ENCODE assay signal across 14 cellular contexts in genomic region chr7:107070710-107071109, GRCh38. TPM values are rescaled to one million over a fixed set of nuclear protein-coding genes. Genes with fewer than 3 reads are reported as not detected.
A peak's percentile ranks its signal among the peaks of the same experiment; 100 is the strongest.
DNase-seq lines count a peak whose midpoint lies in the region; ATAC-seq, FAIRE-seq and TF ChIP-seq lines count a peak whose summit lies in the region.
"Had no signal": no experiment of that assay in that cellular context is flagged by ENCODE, and none has a peak within 500 bp of the region (broad histone marks: within the 10 kb centered on the region; RNA-seq: fewer than 3 reads in every experiment).

No MANE protein-coding gene starts in this region.

- no peak for TF ChIP-seq POLR2A in breast epithelium (IDR thresholded peaks at IDR 0.05)
- no peak for TF ChIP-seq POLR2A in K562 (conservative IDR thresholded peaks at IDR 0.05)
- no peak for TF ChIP-seq POLR2A in upper lobe of left lung (IDR thresholded peaks at IDR 0.05)

- no peaks in the 10 kb centered on the region for H3K36me3 Mint-ChIP-seq in activated CD8-positive, alpha-beta memory T cell treated with anti-CD3 and anti-CD28 coated beads, Interleukin-2, amount 10 ng/mL, durations not matched to agents 7 days and 5 days

- TF ChIP-seq EP300 in K562 (IDR thresholded peaks at IDR 0.05; ENCODE audit: low read length): no peak
- TF ChIP-seq EP300 in upper lobe of left lung (IDR thresholded peaks at IDR 0.05): no peak

- H3K9me2 ChIP-seq in OCI-LY7 (ENCODE audit: insufficient read depth, low read length): no peaks in the 10 kb centered on the region

- WGBS in mammary epithelial cell (ENCODE audit: low coverage, missing lambda C conversion rate): 38% methylated on average over 2 of the region's 2 CpGs
- WGBS in K562 (ENCODE audit: insufficient coverage, low coverage, missing lambda C conversion rate): 72% methylated on average over 2 of the region's 2 CpGs
- WGBS in upper lobe of left lung, 2 donors: 67 to 93% methylated on average over 2 of the region's 2 CpGs

- H3K4me1 ChIP-seq in mammary epithelial cell (ENCODE audit: insufficient read depth, low read length): no peaks in the 10 kb centered on the region
- H3K4me1 ChIP-seq in breast epithelium: no peaks in the 10 kb centered on the region
- peaks cover 47% of the 10 kb centered on the region for H3K4me1 ChIP-seq in OCI-LY7 (ENCODE audit: insufficient read depth, low read length, poor library complexity, severe bottlenecking)
- H3K4me1 ChIP-seq in K562 (replicated peaks in 1 of 2; ENCODE audit: control insufficient read depth in 2 of 2, insufficient read depth in 2 of 2, low read length in 2 of 2): peaks cover 11 to 16% of the 10 kb centered on the region in 2 experiments; a peak in 4 of 5 replicates
- peaks cover 0 to 42% (median 15%) of the 10 kb centered on the region in 5 donors for H3K4me1 ChIP-seq in subcutaneous abdominal adipose tissue (ENCODE audit: control insufficient read depth in 5 of 5, insufficient read depth in 5 of 5, low read length in 5 of 5)
- H3K4me1 ChIP-seq in upper lobe of left lung: peaks cover 0 to 10% (median 2%) of the 10 kb centered on the region in 4 donors

- in situ Hi-C loops in mammary epithelial cell (cut with MboI; ENCODE audit: low sequenced_read_pairs in 2 of 2) (no loop called here), K562 (cut with MboI) (no loop called here)

- dilution Hi-C loops in mammary epithelial cell (cut with HindIII; ENCODE audit: low sequenced_read_pairs): no loop called here

- BruUV-seq in mammary epithelial cell (replicated peaks; lab: Mats Ljungman, UMichigan): no TSS peak
- TSS peak; percentile 48 for BruUV-seq in OCI-LY7 (replicated peaks; lab: Mats Ljungman, UMichigan)
- TSS peak; percentile 29 for BruUV-seq in K562 (replicated peaks; lab: Mats Ljungman, UMichigan)

- H3K4me3 Mint-ChIP-seq in activated CD8-positive, alpha-beta memory T cell treated with anti-CD3 and anti-CD28 coated beads, Interleukin-2, amount 10 ng/mL, durations not matched to agents 7 days and 5 days: no peak overlapping the region
- H3K4me3 Mint-ChIP-seq: B cell; CD4-positive, alpha-beta T cell had no signal

- H4K20me1 ChIP-seq in mammary epithelial cell (ENCODE audit: insufficient read depth, low read length) (no peaks in the 10 kb centered on the region), OCI-LY7 (ENCODE audit: insufficient read depth, low read length) (no peaks in the 10 kb centered on the region), K562 (replicated peaks; ENCODE audit: control insufficient read depth, insufficient read depth, low read length) (0 out of 2 replicates have a peak, but pooled peaks cover 4% of the 10 kb centered on the region)

- peak overlapping the region; percentile 5 for H3K9ac ChIP-seq in mammary epithelial cell (ENCODE audit: insufficient read depth, low read length)
- H3K9ac ChIP-seq in K562 (ENCODE audit: insufficient read depth in 1 of 2, low read depth in 2 of 2, low read length in 2 of 2): no peak overlapping the region
- no peak overlapping the region for H3K9ac ChIP-seq in subcutaneous abdominal adipose tissue (ENCODE audit: low read length in 5 of 5)

- H3K79me2 ChIP-seq in mammary epithelial cell (ENCODE audit: insufficient read depth, low read length) (no peaks in the 10 kb centered on the region), OCI-LY7 (ENCODE audit: insufficient read depth, low read depth, low read length) (peaks cover 69% of the 10 kb centered on the region), K562 (ENCODE audit: control insufficient read depth, insufficient read depth, low read length) (peaks cover 81% of the 10 kb centered on the region)

- peaks cover 1% of the 10 kb centered on the region for H3K27me3 Mint-ChIP-seq in activated CD8-positive, alpha-beta memory T cell treated with anti-CD3 and anti-CD28 coated beads, Interleukin-2, amount 10 ng/mL, durations not matched to agents 7 days and 5 days

- no peak for TF ChIP-seq RAD21 in K562 (CRISPR knock-in tag; conservative IDR thresholded peaks at IDR 0.05 in 1 of 2, IDR thresholded peaks at IDR 0.05 in 1 of 2)

- H3K4me3 ChIP-seq in mammary epithelial cell (replicated peaks in 1 of 3; ENCODE audit: insufficient read depth in 1 of 3, low read depth in 2 of 3, low read length in 3 of 3): no peak overlapping the region
- no peak overlapping the region for H3K4me3 ChIP-seq in breast epithelium
- H3K4me3 ChIP-seq in OCI-LY7 (ENCODE audit: low read depth, low read length, poor library complexity, severe bottlenecking): no peak overlapping the region
- H3K4me3 ChIP-seq in K562: no peak overlapping the region
- no peak overlapping the region for H3K4me3 ChIP-seq in subcutaneous abdominal adipose tissue (ENCODE audit: low read depth in 1 of 5, low read length in 5 of 5)
- H3K4me3 ChIP-seq in upper lobe of left lung: no peak overlapping the region

- intact Hi-C loops in mammary epithelial cell (cut with micrococcal nuclease): no loop called here
- intact Hi-C loops in breast epithelium (cut with DNase I; ENCODE audit: low total_unique reads): no loop called here
- intact Hi-C loops in OCI-LY7 (cut with micrococcal nuclease; ENCODE audit: unreplicated experiment): no loop called here
- intact Hi-C loops in K562 (cut with micrococcal nuclease): no loop called here

- TF ChIP-seq CTCF in mammary epithelial cell (conservative IDR thresholded peaks at IDR 0.05 in 1 of 2, IDR thresholded peaks at IDR 0.05 in 1 of 2; ENCODE audit: extremely low read depth in 1 of 2, insufficient read depth in 1 of 2, low read depth in 1 of 2, low read length in 2 of 2) (no peak), breast epithelium (IDR thresholded peaks at IDR 0.05) (no peak), OCI-LY7 (conservative IDR thresholded peaks at IDR 0.05; ENCODE audit: low read length) (no peak), K562 (IDR thresholded peaks at IDR 0.05 in 2 of 3, conservative IDR thresholded peaks at IDR 0.05 in 1 of 3; ENCODE audit: insufficient read depth in 2 of 3, low read depth in 1 of 3, low read length in 3 of 3) (no peak), upper lobe of left lung (IDR thresholded peaks at IDR 0.05) (no peak)

- no peak overlapping the region for H3K4me2 ChIP-seq in mammary epithelial cell (ENCODE audit: insufficient read depth, low read depth, low read length)
- H3K4me2 ChIP-seq in OCI-LY7 (ENCODE audit: low read length): no peak overlapping the region
- no peak overlapping the region for H3K4me2 ChIP-seq in K562 (ENCODE audit: insufficient read depth, low read length)

- no peak overlapping the region for H3K27ac Mint-ChIP-seq in activated CD8-positive, alpha-beta memory T cell treated with anti-CD3 and anti-CD28 coated beads, Interleukin-2, amount 10 ng/mL, durations not matched to agents 7 days and 5 days
- H3K27ac Mint-ChIP-seq: B cell; CD4-positive, alpha-beta T cell had no signal

- H2AFZ ChIP-seq in mammary epithelial cell (ENCODE audit: low read depth, low read length) (no peak overlapping the region), OCI-LY7 (ENCODE audit: low read length) (no peak overlapping the region), K562 (ENCODE audit: low read depth, low read length) (no peak overlapping the region)

- H3K27ac ChIP-seq in mammary epithelial cell (ENCODE audit: insufficient read depth, low read depth, low read length) (no peak overlapping the region), breast epithelium (no peak overlapping the region), OCI-LY7 (ENCODE audit: low read depth, low read length, poor library complexity, severe bottlenecking) (no peak overlapping the region), K562 (ENCODE audit: extremely low read depth, low read depth, low read length) (no peak overlapping the region), subcutaneous abdominal adipose tissue (ENCODE audit: low read depth, low read length) (peak overlapping the region; percentile 4), upper lobe of left lung (no peak overlapping the region)

- no peaks in the 10 kb centered on the region for H3K9me3 ChIP-seq in mammary epithelial cell (replicated peaks; ENCODE audit: insufficient read depth, low read length)
- no peaks in the 10 kb centered on the region for H3K9me3 ChIP-seq in breast epithelium
- H3K9me3 ChIP-seq in OCI-LY7 (ENCODE audit: low read length): no peaks in the 10 kb centered on the region
- peaks cover 3% of the 10 kb centered on the region; the same call in 1 of the 2 replicates for H3K9me3 ChIP-seq in K562 (replicated peaks; ENCODE audit: control insufficient read depth, insufficient read depth, low read depth, low read length)
- H3K9me3 ChIP-seq in subcutaneous abdominal adipose tissue (ENCODE audit: control insufficient read depth in 5 of 5, low read length in 5 of 5): no peaks in the 10 kb centered on the region
- no peaks in the 10 kb centered on the region for H3K9me3 ChIP-seq in upper lobe of left lung

- POLR2A ChIA-PET in OCI-LY7 (lab: Charles Lee) (interaction anchor here (0.7 to 4.0 kb wide), 3 partner anchors 11 to 21 kb away, joined by 3 to 30 read pairs (median 5); no protein-coding TSS in a partner anchor), K562 (lab: Yijun Ruan, JAX) (interaction anchor here (1.7 kb wide), 1 partner anchor 17 kb away, joined by 6 read pairs; no protein-coding TSS in a partner anchor)

- FAIRE-seq in K562 (lab: Jason Lieb, UNC): no peak
- FAIRE-seq: H54 had no signal

- DNase-seq in mammary epithelial cell (no peak), breast epithelium (ENCODE audit: low spot score in 2 of 2) (no peak), OCI-LY7 (ENCODE audit: low spot score) (no peak), K562 (ENCODE audit: extremely low read depth in 1 of 4, low spot score in 3 of 4) (no peak), upper lobe of left lung (no peak), UCSD-AML1 (lab: John Stamatoyannopoulos, UW; ENCODE audit: unreplicated experiment) (no peak)
- DNase-seq in activated CD8-positive, alpha-beta memory T cell treated with anti-CD3 and anti-CD28 coated beads, Interleukin-2, amount 10 ng/mL, durations not matched to agents 7 days and 5 days: no peak
- DNase-seq: C1 segment of cervical spinal cord; Calu3; CD4-positive, alpha-beta T cell; DMS 273 treated with DMSO at 0.1 percent for 48 hours had no signal

- CTCF ChIA-PET in mammary epithelial cell (lab: Charles Lee; ENCODE audit: low non-redundant PET) (no interaction called here), OCI-LY7 (lab: Charles Lee; ENCODE audit: unreplicated experiment) (no interaction called here), K562 (lab: Yijun Ruan, JAX; ENCODE audit: low intra/inter-chr PET ratio) (no interaction called here)
- CTCF ChIA-PET in activated CD8-positive, alpha-beta memory T cell treated with anti-CD3 and anti-CD28 coated beads, Interleukin-2, amount 10 ng/mL, durations not matched to agents 7 days and 5 days (lab: Charles Lee): no interaction called here

- H3K9me3 Mint-ChIP-seq in activated CD8-positive, alpha-beta memory T cell treated with anti-CD3 and anti-CD28 coated beads, Interleukin-2, amount 10 ng/mL, durations not matched to agents 7 days and 5 days (ENCODE audit: low read depth): no peaks in the 10 kb centered on the region
- H3K9me3 Mint-ChIP-seq: CD4-positive, alpha-beta T cell had no signal

- H3K27me3 ChIP-seq in mammary epithelial cell (ENCODE audit: insufficient read depth, low read length) (peaks cover 3% of the 10 kb centered on the region), breast epithelium (no peaks in the 10 kb centered on the region), K562 (ENCODE audit: control insufficient read depth in 2 of 2, insufficient read depth in 2 of 2, low read length in 2 of 2) (no peaks in the 10 kb centered on the region), subcutaneous abdominal adipose tissue (ENCODE audit: control insufficient read depth in 5 of 5, insufficient read depth in 4 of 5, low read length in 5 of 5) (no peaks in the 10 kb centered on the region), upper lobe of left lung (no peaks in the 10 kb centered on the region)

- H3K4me1 Mint-ChIP-seq in activated CD8-positive, alpha-beta memory T cell treated with anti-CD3 and anti-CD28 coated beads, Interleukin-2, amount 10 ng/mL, durations not matched to agents 7 days and 5 days: no peaks in the 10 kb centered on the region

- no peaks in the 10 kb centered on the region for H3K9me1 ChIP-seq in K562 (ENCODE audit: control insufficient read depth, insufficient read depth, low read length)

- H3K36me3 ChIP-seq in mammary epithelial cell (ENCODE audit: insufficient read depth, low read length): no peaks in the 10 kb centered on the region
- H3K36me3 ChIP-seq in breast epithelium: no peaks in the 10 kb centered on the region
- H3K36me3 ChIP-seq in OCI-LY7 (ENCODE audit: insufficient read depth, low read length): peaks cover 31% of the 10 kb centered on the region
- H3K36me3 ChIP-seq in K562 (ENCODE audit: control insufficient read depth, insufficient read depth, low read length): peaks cover 31% of the 10 kb centered on the region
- H3K36me3 ChIP-seq in subcutaneous abdominal adipose tissue (ENCODE audit: control insufficient read depth in 5 of 5, insufficient read depth in 5 of 5, low read length in 5 of 5): peaks cover 0 to 2% (median 0%) of the 10 kb centered on the region in 5 donors
- no peaks in the 10 kb centered on the region for H3K36me3 ChIP-seq in upper lobe of left lung

- ATAC-seq in K562: no peak
- no peak for ATAC-seq in activated CD8-positive, alpha-beta memory T cell treated with anti-CD3 and anti-CD28 coated beads, Interleukin-2, amount 10 ng/mL, durations not matched to agents 7 days and 5 days
- no peak for ATAC-seq in upper lobe of left lung (ENCODE audit: low FRiP score in 2 of 2)

RNA-seq across cellular contexts. Expression of gene PRKAR2B, which starts 26.2 kb away (rescaled TPM):
- under 1 TPM in 1 of 2 donors, not detected in 1; 0.17 TPM for total RNA-seq in mammary epithelial cell
- not detected for polyA plus RNA-seq in mammary epithelial cell
- polyA minus RNA-seq in mammary epithelial cell: not detected
- total RNA-seq in breast epithelium: 100 to 1,000 TPM in 1 of 3 donors, 10 to 100 TPM in 2; 34.7 to 252 (median 64.1) TPM
- 69.0 and 91.1 TPM in 2 replicates for total RNA-seq in OCI-LY7 (2014; rRNA removed; shearing (Covaris generic))
- 210 and 290 TPM in 2 replicates for total RNA-seq in OCI-LY7 (2022)
- 16.3 and 57.4 TPM in 2 replicates for total RNA-seq in K562 (2011; cell fraction: chromatin; rRNA removed; ENCODE audit: low replicate concordance)
- total RNA-seq in K562 (2011; cell fraction: nucleolus; rRNA removed): 14.3 and 18.3 TPM in 2 replicates
- 31.1 and 47.5 TPM in 2 replicates for total RNA-seq in K562 (2011; cell fraction: nucleoplasm; rRNA removed)
- 107 and 108 TPM in 2 replicates for total RNA-seq in K562 (2014; rRNA removed)
- total RNA-seq in K562 (2014; rRNA removed; fragmentation: Illumina TruSeq; extraction: Trizol): 156 and 172 TPM in 2 replicates
- 131 and 138 TPM in 2 replicates for total RNA-seq in K562 (2015; rRNA removed; fragmentation: Illumina TruSeq; extraction: Trizol)
- total RNA-seq in K562 (2021): 115 and 129 TPM in 2 replicates
- 122 and 173 TPM in 2 replicates for polyA plus RNA-seq in K562 (2011; rRNA removed)
- 29.4 and 57.2 TPM in 2 replicates for polyA plus RNA-seq in K562 (2011; cell fraction: cytosol; rRNA removed)
- polyA plus RNA-seq in K562 (2011; cell fraction: nucleus; rRNA removed): 17.3 and 27.3 TPM in 2 replicates
- polyA plus RNA-seq in K562 (2012): 79.6 and 100 TPM in 2 replicates
- 117 and 140 TPM in 2 replicates for polyA plus RNA-seq in K562 (2014; fragmentation: Illumina TruSeq; extraction: Trizol)
- 10 to 100 TPM; 59.0 to 65.4 TPM for polyA plus RNA-seq in K562 (2014; fragmentation: Nextera tagmentation; extraction: Ambion mirVana)
- 77.1 and 86.2 TPM in 2 replicates for polyA plus RNA-seq in K562 (2014; rRNA removed)
- polyA minus RNA-seq in K562 (2011; rRNA and poly(A)+ RNA removed): 205 and 212 TPM in 2 replicates
- polyA minus RNA-seq in K562 (2011; cell fraction: cytosol; rRNA and poly(A)+ RNA removed): 96.1 and 101 TPM in 2 replicates
- 19.3 and 36.1 TPM in 2 replicates for polyA minus RNA-seq in K562 (2011; cell fraction: nucleus; rRNA and poly(A)+ RNA removed)
- 1 to 10 TPM; 1.1 to 1.3 TPM for total RNA-seq in activated CD8-positive, alpha-beta memory T cell treated with anti-CD3 and anti-CD28 coated beads, Interleukin-2, amount 10 ng/mL, durations not matched to agents 7 days and 5 days
- total RNA-seq in upper lobe of left lung: 10 to 100 TPM in 3 of 6 donors, 1 to 10 TPM in 3; 6.5 to 24.1 (median 9.8) TPM
